In the genomic region with DNA sequence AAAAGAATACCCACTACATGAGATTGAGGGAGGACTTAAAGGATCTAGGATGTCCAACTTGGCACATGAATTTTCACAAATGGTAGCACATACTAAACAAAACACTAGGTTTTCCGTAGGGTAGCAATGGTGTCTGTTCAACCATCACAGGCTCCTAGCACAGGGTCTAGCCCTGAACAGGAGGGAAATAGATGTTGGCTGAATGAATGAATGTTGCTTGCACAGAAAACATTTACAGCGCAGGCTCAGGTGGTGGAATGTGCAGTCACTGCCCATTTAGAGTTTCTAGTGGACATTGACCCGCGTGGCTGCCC, we compare ENCODE assay signal across 8 cellular contexts. TPM values are rescaled to one million over a fixed set of nuclear protein-coding genes. Genes with fewer than 3 reads are reported as not detected.
DNase-seq lines count a peak whose midpoint lies in the region; ATAC-seq and TF ChIP-seq lines count a peak whose summit lies in the region.

No MANE protein-coding gene starts in this region.

- WGBS in esophagus, 2 donors, result 2% methylated on average over 4 of the region's 4 CpGs

- H3K4me1 ChIP-seq in GM23338 (ENCODE audit: insufficient read depth) (peaks cover 35% of the 10 kb centered on the region), NT2/D1 (ENCODE audit: insufficient read depth, insufficient read length) (no peaks in the 10 kb centered on the region), esophagus (ENCODE audit: control insufficient read depth in 2 of 2, insufficient read depth in 2 of 2, low read length in 1 of 2) (no peaks in the 10 kb centered on the region), skeletal muscle satellite cell (ENCODE audit: control insufficient read depth, insufficient read depth, low read length) (peaks cover 23% of the 10 kb centered on the region)

- no peaks in the 10 kb centered on the region for H3K36me3 Mint-ChIP-seq in GM23338 (ENCODE audit: low read depth)

- ATAC-seq in GM23338, result peak; percentile 1; the same call in 1 of the 3 replicates

- 0 out of 2 replicates have a peak, but pooled peaks cover 3% of the 10 kb centered on the region for H3F3A ChIP-seq in GM23338 (replicated peaks; ENCODE audit: low read depth)

- H3K4me2 ChIP-seq in GM23338, result peak overlapping the region; percentile 95
- peak overlapping the region; percentile 90 for H3K4me2 ChIP-seq in skeletal muscle satellite cell (ENCODE audit: low read length)

- H3K4me1 Mint-ChIP-seq in GM23338, result peaks cover 34% of the 10 kb centered on the region

- H3K4me3 ChIP-seq in GM12875 (ENCODE audit: low read depth, low read length) (peak overlapping the region; percentile 43), GM23338 (peak overlapping the region; percentile 93), NT2/D1 (ENCODE audit: insufficient read length, low read depth) (peak overlapping the region; percentile 61), esophagus (ENCODE audit: low read depth in 1 of 2, low read length in 2 of 2) (peak overlapping the region; percentile 81 to 92), skeletal muscle satellite cell (ENCODE audit: low read length) (peak overlapping the region; percentile 87)

- peaks cover 20% of the 10 kb centered on the region for H3K27me3 Mint-ChIP-seq in GM23338 (ENCODE audit: insufficient read depth, low read depth, poor library complexity)

- H3K9me2 ChIP-seq in GM23338 (ENCODE audit: insufficient read depth), result no peaks in the 10 kb centered on the region

- H3K27me3 ChIP-seq in GM23338 (ENCODE audit: insufficient read depth) (peaks cover 21% of the 10 kb centered on the region), NT2/D1 (ENCODE audit: insufficient read depth, insufficient read length) (peaks cover 31% of the 10 kb centered on the region), esophagus (ENCODE audit: control insufficient read depth in 1 of 2, insufficient read depth in 2 of 2, low read length in 2 of 2) (no peaks in the 10 kb centered on the region), skeletal muscle satellite cell (ENCODE audit: control insufficient read depth, insufficient read depth, low read length) (no peaks in the 10 kb centered on the region)

- no peaks in the 10 kb centered on the region; the same call in 2 of the 3 replicates for H3K9me3 Mint-ChIP-seq in GM23338

- no peak overlapping the region for H3K27ac Mint-ChIP-seq in GM23338

- H2AFZ ChIP-seq in GM23338, result peak overlapping the region; percentile 100

- H3K9ac ChIP-seq in NT2/D1 (ENCODE audit: insufficient read length, low read depth), result no peak overlapping the region
- H3K9ac ChIP-seq in skeletal muscle satellite cell (ENCODE audit: low read depth, low read length), result peak overlapping the region; percentile 75

- H3K9me3 ChIP-seq in NT2/D1 (ENCODE audit: insufficient read depth, low read length), result no peaks in the 10 kb centered on the region
- no peaks in the 10 kb centered on the region for H3K9me3 ChIP-seq in esophagus (ENCODE audit: control insufficient read depth in 2 of 2, insufficient read depth in 1 of 2, low read depth in 1 of 2, low read length in 1 of 2)
- no peaks in the 10 kb centered on the region for H3K9me3 ChIP-seq in skeletal muscle satellite cell (replicated peaks; ENCODE audit: low read length)

- peaks cover 18% of the 10 kb centered on the region; the same call in 1 of the 2 replicates for H4K20me1 ChIP-seq in GM23338 (replicated peaks; ENCODE audit: insufficient read depth)

- H3K4me3 Mint-ChIP-seq in GM23338, result peak overlapping the region; percentile 89

- H3K79me2 ChIP-seq in GM23338 (replicated peaks; ENCODE audit: insufficient read depth), result peaks cover 26% of the 10 kb centered on the region

- H3K27ac ChIP-seq in GM23338 (ENCODE audit: low read depth) (no peak overlapping the region), esophagus (ENCODE audit: low read depth in 2 of 2, low read length in 1 of 2) (peak overlapping the region; percentile 90 to 96)

- TF ChIP-seq CTCF in GM12875 (IDR thresholded peaks at IDR 0.05; ENCODE audit: borderline replicate concordance, insufficient read depth, low read depth, low read length) (no peak), GM23338 (conservative IDR thresholded peaks at IDR 0.05; ENCODE audit: low read depth in 2 of 2) (no peak), GM20000 (IDR thresholded peaks at IDR 0.05; ENCODE audit: extremely low read depth, missing control alignments) (no peak)

- H3K36me3 ChIP-seq in GM23338 (ENCODE audit: insufficient read depth) (no peaks in the 10 kb centered on the region), NT2/D1 (ENCODE audit: insufficient read depth, insufficient read length, low read length) (no peaks in the 10 kb centered on the region), esophagus (ENCODE audit: control insufficient read depth in 2 of 2, insufficient read depth in 2 of 2, low read length in 1 of 2) (no peaks in the 10 kb centered on the region), skeletal muscle satellite cell (ENCODE audit: insufficient read depth, low read length) (no peaks in the 10 kb centered on the region)

- no peak for DNase-seq in GM23338 (ENCODE audit: low spot score)
- no peak for DNase-seq in NT2/D1 (ENCODE audit: low read depth, low spot score)
- DNase-seq in GM20000 (ENCODE audit: low spot score), result no peak
- DNase-seq in NCI-H187 (lab: John Stamatoyannopoulos, UW), result no peak
- DNase-seq in NCI-H1436 treated with DMSO at 0.1 percent for 48 hours (lab: John Stamatoyannopoulos, UW), result no peak

TF ChIP-seq in GM23338, 12 proteins besides CTCF, POLR2A, EP300 and RAD21:
- TF ChIP-seq JUNB (IDR thresholded peaks at IDR 0.05; ENCODE audit: unreplicated experiment) (no peak), POLR2AphosphoS5 (IDR thresholded peaks at IDR 0.05; ENCODE audit: low read depth) (no peak), ZNF331 (CRISPR knock-in tag; IDR thresholded peaks at IDR 0.05; ENCODE audit: low read depth) (no peak), EZH2phosphoT487 (IDR thresholded peaks at IDR 0.05; ENCODE audit: unreplicated experiment) (no peak), STAT1 (IDR thresholded peaks at IDR 0.05; ENCODE audit: unreplicated experiment) (no peak), EZH2 (IDR thresholded peaks at IDR 0.05; ENCODE audit: low read depth, unreplicated experiment) (no peak), ZNF114 (CRISPR knock-in tag; IDR thresholded peaks at IDR 0.05) (no peak), CREB1 (CRISPR knock-in tag; IDR thresholded peaks at IDR 0.05; ENCODE audit: low read depth) (no peak), NANOG (IDR thresholded peaks at IDR 0.05; ENCODE audit: borderline replicate concordance) (no peak)
- TF ChIP-seq, protein P1, sequence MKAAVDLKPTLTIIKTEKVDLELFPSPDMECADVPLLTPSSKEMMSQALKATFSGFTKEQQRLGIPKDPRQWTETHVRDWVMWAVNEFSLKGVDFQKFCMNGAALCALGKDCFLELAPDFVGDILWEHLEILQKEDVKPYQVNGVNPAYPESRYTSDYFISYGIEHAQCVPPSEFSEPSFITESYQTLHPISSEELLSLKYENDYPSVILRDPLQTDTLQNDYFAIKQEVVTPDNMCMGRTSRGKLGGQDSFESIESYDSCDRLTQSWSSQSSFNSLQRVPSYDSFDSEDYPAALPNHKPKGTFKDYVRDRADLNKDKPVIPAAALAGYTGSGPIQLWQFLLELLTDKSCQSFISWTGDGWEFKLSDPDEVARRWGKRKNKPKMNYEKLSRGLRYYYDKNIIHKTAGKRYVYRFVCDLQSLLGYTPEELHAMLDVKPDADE (IDR thresholded peaks at IDR 0.05), result no peak

RNA-seq across cellular contexts. Expression of gene MYCBP2, which starts 1.9 kb away (rescaled TPM):
- 77.2 and 78.0 TPM in 2 replicates for total RNA-seq in GM23338 (2014; rRNA removed; shearing (Covaris generic))
- 38.5 and 54.6 TPM in 2 replicates for polyA plus RNA-seq in GM23338 (2016; fragmentation: Nextera tagmentation; extraction: Ambion mirVana)
- polyA plus RNA-seq in esophagus, result 10 to 100 TPM; 28.1 to 37.7 TPM
- 67.5 and 74.3 TPM in 2 replicates for total RNA-seq in skeletal muscle satellite cell (2012; rRNA removed)

Comparison
In these comparisons a context has a peak if more than half of its experiments do, and no peak if none do; other contexts are left out.
1. H3K4me3 ChIP-seq: peak in every context shown above with its lines; median percentile 93 in GM23338; 87 in skeletal muscle satellite cell; 86 in esophagus; 61 in NT2/D1; 43 in GM12875.